ENCODE assay signal across 14 cellular contexts in genomic region chr3:172869356-172869755, GRCh38.
DNase-seq lines count a peak whose midpoint lies in the region; ATAC-seq and TF ChIP-seq lines count a peak whose summit lies in the region.
"Had no signal": no experiment of that assay in that cellular context is flagged by ENCODE, and none has a peak within 500 bp of the region (broad histone marks: within the 10 kb centered on the region; RNA-seq: fewer than 3 reads in every experiment).

No MANE protein-coding gene starts in this region.

- no peak for TF ChIP-seq CTCF in cardiac fibroblast (IDR thresholded peaks at IDR 0.05; ENCODE audit: low read depth, low read length)
- TF ChIP-seq CTCF in prostate gland (IDR thresholded peaks at IDR 0.05), result no peak
- no peak for TF ChIP-seq CTCF in psoas muscle (IDR thresholded peaks at IDR 0.05)
- no peak for TF ChIP-seq CTCF in Peyer's patch (IDR thresholded peaks at IDR 0.05)

- H3K27me3 ChIP-seq in prostate gland (replicated peaks; ENCODE audit: insufficient read depth) (no peaks in the 10 kb centered on the region), H7 (ENCODE audit: control insufficient read depth, insufficient read depth, low read length) (no peaks in the 10 kb centered on the region), psoas muscle (ENCODE audit: insufficient read depth in 3 of 3, low read length in 2 of 3) (no peaks in the 10 kb centered on the region), Peyer's patch (no peaks in the 10 kb centered on the region)

- no peak for ATAC-seq in psoas muscle
- ATAC-seq: GM12878 had no signal

- no peak overlapping the region for H3K27ac ChIP-seq in prostate gland
- no peak overlapping the region for H3K27ac ChIP-seq in psoas muscle
- H3K27ac ChIP-seq in Peyer's patch, result no peak overlapping the region

- intact Hi-C loops in prostate gland (cut with DNase I) (no loop called here), psoas muscle (cut with DNase I) (no loop called here)

- DNase-seq in DMS153 treated with DMSO at 0.1 percent for 48 hours (lab: John Stamatoyannopoulos, UW; ENCODE audit: unreplicated experiment) (peak; percentile 9), DMS153 (lab: John Stamatoyannopoulos, UW) (no peak), NCI-H2107 treated with DMSO at 0.1 percent for 48 hours (lab: John Stamatoyannopoulos, UW; ENCODE audit: unreplicated experiment) (peak; percentile 96), cardiac fibroblast (ENCODE audit: low read depth in 2 of 2) (peak; percentile 70 to 84), prostate gland (ENCODE audit: low spot score) (peak; percentile 60), H7 (no peak), psoas muscle (no peak), Peyer's patch (no peak)
- DNase-seq: 8988T; activated naive CD4-positive, alpha-beta T cell treated with anti-CD3 and anti-CD28 coated beads, Interleukin-2, amount 50 U/mL, for 16 hours; GOT3; NCI-H1930; T-helper 9 cell had no signal

- WGBS in prostate gland, result 5% methylated on average over 2 of the region's 2 CpGs
- 2 to 5% (median 5%) methylated on average over 2 of the region's 2 CpGs for WGBS in psoas muscle, 3 donors

- no peaks in the 10 kb centered on the region for H3K9me3 ChIP-seq in prostate gland
- H3K9me3 ChIP-seq in psoas muscle, result no peaks in the 10 kb centered on the region
- no peaks in the 10 kb centered on the region for H3K9me3 ChIP-seq in Peyer's patch

- H3K4me3 ChIP-seq in cardiac fibroblast (replicated peaks in 1 of 2; ENCODE audit: low read depth in 2 of 2, low read length in 2 of 2), result no peak overlapping the region
- H3K4me3 ChIP-seq in prostate gland, result no peak overlapping the region
- no peak overlapping the region for H3K4me3 ChIP-seq in H7 (ENCODE audit: insufficient read depth, low read depth, low read length)
- no peak overlapping the region for H3K4me3 ChIP-seq in psoas muscle
- H3K4me3 ChIP-seq in Peyer's patch, result no peak overlapping the region
- H3K4me3 ChIP-seq: GM12878 had no signal

- TF ChIP-seq POLR2A in prostate gland (IDR thresholded peaks at IDR 0.05) (no peak), Peyer's patch (IDR thresholded peaks at IDR 0.05) (no peak)

- H3K4me1 ChIP-seq in prostate gland (replicated peaks) (peaks cover 3% of the 10 kb centered on the region), psoas muscle (no peaks in the 10 kb centered on the region), Peyer's patch (no peaks in the 10 kb centered on the region)

- H3K36me3 ChIP-seq in prostate gland, result no peaks in the 10 kb centered on the region
- H3K36me3 ChIP-seq in H7 (replicated peaks; ENCODE audit: control insufficient read depth, insufficient read depth, low read length), result no peaks in the 10 kb centered on the region
- no peaks in the 10 kb centered on the region for H3K36me3 ChIP-seq in psoas muscle (ENCODE audit: insufficient read depth in 1 of 2, low read depth in 1 of 2)
- no peaks in the 10 kb centered on the region for H3K36me3 ChIP-seq in Peyer's patch

Comparison
In these comparisons a context has a peak if more than half of its experiments do, and no peak if none do; other contexts are left out.
1. DNase-seq: peak in DMS153 treated with DMSO at 0.1 percent for 48 hours (single experiment), NCI-H2107 treated with DMSO at 0.1 percent for 48 hours (single experiment), cardiac fibroblast (2 of 2) and prostate gland (single experiment); none in DMS153 (single experiment), H7 (single experiment), psoas muscle (0 of 2) and Peyer's patch (0 of 3).